In genomic region chr3:60743631-60744164, GRCh38 we compare ENCODE assay signal across 11 cellular contexts.
A peak's percentile ranks its signal among the peaks of the same experiment; 100 is the strongest.
DNase-seq lines count a peak whose midpoint lies in the region; ATAC-seq, FAIRE-seq and TF ChIP-seq lines count a peak whose summit lies in the region.
"Had no signal": no experiment of that assay in that cellular context is flagged by ENCODE, and none has a peak within 500 bp of the region (broad histone marks: within the 10 kb centered on the region; RNA-seq: fewer than 3 reads in every experiment).

No MANE protein-coding gene starts in this region.

- H3K4me1 ChIP-seq in HEK293 (ENCODE audit: control insufficient read depth, insufficient read depth, low read length) (peaks cover 15% of the 10 kb centered on the region), ectodermal cell (ENCODE audit: control insufficient read depth, insufficient read depth, low read length) (peaks cover 18% of the 10 kb centered on the region), pancreas (no peaks in the 10 kb centered on the region)
- H3K4me1 ChIP-seq: adrenal gland had no signal

- WGBS in ectodermal cell, 2 experiments, result 12 to 19% methylated on average over 4 of the region's 4 CpGs
- WGBS in pancreas, 2 donors, result 58 to 63% methylated on average over 4 of the region's 4 CpGs

- H3K36me3 ChIP-seq in HEK293 (ENCODE audit: control insufficient read depth in 2 of 2, insufficient read depth in 1 of 2, low read length in 2 of 2) (no peaks in the 10 kb centered on the region), ectodermal cell (ENCODE audit: control insufficient read depth, insufficient read depth, low read length) (no peaks in the 10 kb centered on the region), pancreas (no peaks in the 10 kb centered on the region)
- H3K36me3 ChIP-seq: adrenal gland had no signal

- H3K9me3 ChIP-seq in HEK293 (ENCODE audit: control insufficient read depth, insufficient read depth, low read depth, low read length), result no peaks in the 10 kb centered on the region
- H3K9me3 ChIP-seq in ectodermal cell (ENCODE audit: control insufficient read depth, low read length), result no peaks in the 10 kb centered on the region
- H3K9me3 ChIP-seq in pancreas, result no peaks in the 10 kb centered on the region
- H3K9me3 ChIP-seq: adrenal gland had no signal

- intact Hi-C loops in pancreas (cut with DNase I), result no loop called here

- CTCF ChIA-PET in HEK293 (lab: Yijun Ruan, JAX), result interaction anchor here (0.5 to 2.2 kb wide), 8 partner anchors 108 to 1690 kb away, joined by 3 to 9 read pairs (median 4); no protein-coding TSS in a partner anchor

- TF ChIP-seq CTCF in HEK293 (tag by site-specific recombination; IDR thresholded peaks at IDR 0.05) (no peak), pancreas (IDR thresholded peaks at IDR 0.05) (no peak)

- peak in 3 of 4 donors; percentile 35 to 60 (median 44) for ATAC-seq in pancreas
- no peak for ATAC-seq in GM18861 (IDR thresholded peaks at IDR 0.05; ENCODE audit: unreplicated experiment)
- ATAC-seq in HG03045 (IDR thresholded peaks at IDR 0.05; ENCODE audit: unreplicated experiment), result no peak

- H3K27ac ChIP-seq in HEK293 (ENCODE audit: extremely low read depth, low read depth, low read length) (no peak overlapping the region), ectodermal cell (ENCODE audit: insufficient read depth, low read depth, low read length, poor library complexity, severe bottlenecking) (peak overlapping the region; percentile 82), pancreas (peak overlapping the region in 2 of 4 donors; percentile 20 to 37)
- H3K27ac ChIP-seq: adrenal gland had no signal

- no peaks in the 10 kb centered on the region for H3K27me3 ChIP-seq in ectodermal cell (ENCODE audit: control insufficient read depth, insufficient read depth, low read length, poor library complexity, severe bottlenecking)
- H3K27me3 ChIP-seq in pancreas, result no peaks in the 10 kb centered on the region
- H3K27me3 ChIP-seq: adrenal gland had no signal

- no peak for FAIRE-seq in pancreas (lab: Jason Lieb, UNC)

- DNase-seq in NCI-H2196 (lab: John Stamatoyannopoulos, UW; ENCODE audit: unreplicated experiment) (peak; percentile 10), pancreas (peak in 1 of 6 donors; percentile 14)
- DNase-seq in activated T-cell treated with anti-CD3 and anti-CD28 coated beads, Interleukin-2, amount 50 U/mL, for 1 hour, result no peak
- DNase-seq in activated naive CD4-positive, alpha-beta T cell treated with Interleukin-2 at 50 U/mL for 16 hours, result no peak
- DNase-seq: activated CD4-positive, alpha-beta T cell treated with anti-CD3 and anti-CD28 coated beads, Interleukin-2, amount 10 ng/mL, durations not matched to agents 24 days and 14 days; adrenal gland; DMS79 had no signal

- POLR2A ChIA-PET in HEK293 (lab: Yijun Ruan, JAX), result no interaction called here

- H3K4me3 ChIP-seq in HEK293 (ENCODE audit: low read depth, low read length) (no peak overlapping the region), ectodermal cell (ENCODE audit: insufficient read depth, low read depth, low read length) (no peak overlapping the region), pancreas (no peak overlapping the region)
- H3K4me3 ChIP-seq: adrenal gland had no signal

TF ChIP-seq in HEK293, 187 proteins besides CTCF, POLR2A, EP300 and RAD21:
- TF ChIP-seq KLF1 (tag by site-specific recombination; IDR thresholded peaks at IDR 0.05) (no peak), ZNF510 (tag by site-specific recombination; IDR thresholded peaks at IDR 0.05; ENCODE audit: insufficient replicate concordance) (no peak), ZNF391 (tag by site-specific recombination; IDR thresholded peaks at IDR 0.05; ENCODE audit: borderline replicate concordance, low read depth) (no peak), ZSCAN5A (tag by site-specific recombination; IDR thresholded peaks at IDR 0.05) (no peak), ZNF23 (tag by site-specific recombination; IDR thresholded peaks at IDR 0.05; ENCODE audit: borderline replicate concordance) (no peak), GLIS1 (tag by site-specific recombination; IDR thresholded peaks at IDR 0.05) (peak; percentile 73), ZIC2 (tag by site-specific recombination; IDR thresholded peaks at IDR 0.05) (peak; percentile 19; the same call in 1 of the 2 replicates), YY2 (tag by site-specific recombination; IDR thresholded peaks at IDR 0.05) (no peak)

Comparison
In these comparisons a context has a peak if more than half of its experiments do, and no peak if none do; other contexts are left out.
1. ATAC-seq: peak in pancreas (3 of 4); none in GM18861 (single experiment) and HG03045 (single experiment).